1 cellular context compared by ENCODE assay signal in the genomic region with DNA sequence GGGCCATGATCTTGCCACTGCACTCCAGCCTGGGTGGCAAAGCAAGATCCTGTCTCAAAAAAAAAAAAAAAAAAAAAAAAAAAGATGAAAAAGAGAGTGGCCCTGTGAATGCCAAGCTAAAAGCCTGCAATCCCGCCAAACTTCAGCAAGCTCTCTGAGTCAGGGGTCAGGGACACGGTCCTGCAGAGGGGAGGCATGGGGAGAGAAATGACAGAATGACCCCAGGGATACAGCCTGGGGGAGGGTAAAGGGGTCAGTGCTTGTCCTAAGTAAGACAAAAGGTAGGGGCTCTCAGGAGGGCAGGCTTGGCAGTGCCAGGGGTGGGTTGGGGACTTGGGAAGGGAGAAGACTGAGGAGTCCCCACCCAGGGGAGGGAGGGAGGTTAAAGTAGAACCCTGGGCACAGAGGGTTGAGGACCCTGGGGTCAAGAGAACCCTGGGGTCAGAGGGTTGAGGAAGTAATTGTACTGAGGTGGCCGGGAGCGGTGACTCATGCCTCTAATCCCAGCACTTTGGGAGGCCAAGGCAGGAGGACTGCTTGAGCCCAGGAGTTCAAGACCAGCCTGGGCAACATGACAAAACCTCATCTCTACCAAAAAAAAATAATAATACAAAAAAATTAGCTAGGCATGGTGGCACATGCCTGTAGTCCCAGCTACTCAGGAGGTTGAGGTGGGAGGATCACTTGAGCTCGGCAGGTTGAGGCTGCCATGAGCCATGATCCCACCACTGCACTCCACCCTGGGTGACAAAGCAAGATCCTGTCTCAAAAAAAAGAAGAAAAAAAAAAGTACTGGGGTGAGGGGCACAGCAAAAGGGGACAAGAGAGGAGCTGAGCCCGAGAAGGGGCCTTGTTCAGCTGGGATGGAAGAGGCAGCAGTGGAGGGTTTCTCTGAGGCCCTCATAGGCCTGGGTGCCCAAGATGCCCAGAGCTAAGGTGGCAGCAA.
TF ChIP-seq lines count a peak whose summit lies in the region.

No MANE protein-coding gene starts in this region.

TF ChIP-seq in HCT116, 20 proteins besides CTCF, POLR2A, EP300 and RAD21 (continued from another document):
- TF ChIP-seq ZBTB33 (IDR thresholded peaks at IDR 0.05; ENCODE audit: extremely low read depth, insufficient replicate concordance, low read length) (no peak), ZNF274 (IDR thresholded peaks at IDR 0.05; ENCODE audit: low read depth, low read length) (no peak), JUND (IDR thresholded peaks at IDR 0.05) (no peak), FOSL1 (IDR thresholded peaks at IDR 0.05; ENCODE audit: low read depth) (no peak), REST (IDR thresholded peaks at IDR 0.05; ENCODE audit: low read depth) (no peak), ELF1 (IDR thresholded peaks at IDR 0.05; ENCODE audit: borderline replicate concordance, low read depth) (no peak), POLR2AphosphoS5 (IDR thresholded peaks at IDR 0.05; ENCODE audit: low read depth, low read length) (no peak), CEBPB (IDR thresholded peaks at IDR 0.05; ENCODE audit: low read depth) (no peak), CBX3 (IDR thresholded peaks at IDR 0.05; ENCODE audit: low read depth) (no peak), SP1 (IDR thresholded peaks at IDR 0.05; ENCODE audit: low read depth) (no peak), EGR1 (IDR thresholded peaks at IDR 0.05; ENCODE audit: low read depth) (no peak)
- TF ChIP-seq, protein P1, sequence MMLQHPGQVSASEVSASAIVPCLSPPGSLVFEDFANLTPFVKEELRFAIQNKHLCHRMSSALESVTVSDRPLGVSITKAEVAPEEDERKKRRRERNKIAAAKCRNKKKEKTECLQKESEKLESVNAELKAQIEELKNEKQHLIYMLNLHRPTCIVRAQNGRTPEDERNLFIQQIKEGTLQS (IDR thresholded peaks at IDR 0.05), result no peak
- TF ChIP-seq, protein P2, sequence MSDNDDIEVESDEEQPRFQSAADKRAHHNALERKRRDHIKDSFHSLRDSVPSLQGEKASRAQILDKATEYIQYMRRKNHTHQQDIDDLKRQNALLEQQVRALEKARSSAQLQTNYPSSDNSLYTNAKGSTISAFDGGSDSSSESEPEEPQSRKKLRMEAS (IDR thresholded peaks at IDR 0.05), result no peak
